In the genomic region with DNA sequence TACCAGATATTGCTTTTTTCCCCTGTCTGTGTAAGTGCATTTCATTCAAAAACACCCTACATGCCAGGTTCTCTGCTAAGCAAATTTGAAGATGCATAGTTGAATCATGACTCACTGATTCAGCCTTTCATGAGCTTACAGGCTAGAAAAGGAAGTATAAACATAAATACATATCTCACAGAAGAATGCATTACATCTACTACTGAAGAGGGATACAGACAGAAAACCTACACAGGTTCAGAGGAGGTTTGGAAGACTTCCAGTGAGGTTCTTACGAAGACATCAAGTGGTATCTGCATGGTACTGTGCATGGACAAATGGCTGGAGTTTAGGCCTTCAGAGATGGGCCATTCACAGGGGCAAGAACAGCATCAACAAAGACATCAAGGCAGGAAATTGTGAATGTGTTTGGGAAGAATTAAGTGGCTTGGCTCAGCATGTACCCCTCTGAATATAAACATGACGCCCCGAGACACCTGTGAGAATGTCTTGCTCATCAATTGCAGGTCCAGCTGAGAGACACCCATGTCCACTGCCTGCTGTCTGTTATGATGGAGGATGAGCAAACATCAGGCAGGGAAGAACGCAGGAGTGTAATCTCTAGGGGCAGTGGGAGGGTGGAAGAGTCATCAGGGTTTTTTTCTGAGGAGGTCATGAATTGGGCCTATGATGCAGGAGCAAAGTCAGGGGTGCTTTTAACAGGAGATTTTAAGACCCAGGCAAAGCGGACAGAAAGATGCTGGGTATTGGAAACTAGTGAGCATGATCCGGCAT, we compare ENCODE assay signal across 1 cellular context.
TF ChIP-seq lines count a peak whose summit lies in the region.

No MANE protein-coding gene starts in this region.

TF ChIP-seq in GM23338, 12 proteins besides CTCF, POLR2A, EP300 and RAD21 (continued from another document):
- TF ChIP-seq ZNF331 (CRISPR knock-in tag; IDR thresholded peaks at IDR 0.05; ENCODE audit: low read depth) (no peak), EZH2phosphoT487 (IDR thresholded peaks at IDR 0.05; ENCODE audit: unreplicated experiment) (no peak), CREB1 (CRISPR knock-in tag; IDR thresholded peaks at IDR 0.05; ENCODE audit: low read depth) (no peak)
- TF ChIP-seq, protein P1, sequence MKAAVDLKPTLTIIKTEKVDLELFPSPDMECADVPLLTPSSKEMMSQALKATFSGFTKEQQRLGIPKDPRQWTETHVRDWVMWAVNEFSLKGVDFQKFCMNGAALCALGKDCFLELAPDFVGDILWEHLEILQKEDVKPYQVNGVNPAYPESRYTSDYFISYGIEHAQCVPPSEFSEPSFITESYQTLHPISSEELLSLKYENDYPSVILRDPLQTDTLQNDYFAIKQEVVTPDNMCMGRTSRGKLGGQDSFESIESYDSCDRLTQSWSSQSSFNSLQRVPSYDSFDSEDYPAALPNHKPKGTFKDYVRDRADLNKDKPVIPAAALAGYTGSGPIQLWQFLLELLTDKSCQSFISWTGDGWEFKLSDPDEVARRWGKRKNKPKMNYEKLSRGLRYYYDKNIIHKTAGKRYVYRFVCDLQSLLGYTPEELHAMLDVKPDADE (IDR thresholded peaks at IDR 0.05): no peak
- TF ChIP-seq, protein P2, sequence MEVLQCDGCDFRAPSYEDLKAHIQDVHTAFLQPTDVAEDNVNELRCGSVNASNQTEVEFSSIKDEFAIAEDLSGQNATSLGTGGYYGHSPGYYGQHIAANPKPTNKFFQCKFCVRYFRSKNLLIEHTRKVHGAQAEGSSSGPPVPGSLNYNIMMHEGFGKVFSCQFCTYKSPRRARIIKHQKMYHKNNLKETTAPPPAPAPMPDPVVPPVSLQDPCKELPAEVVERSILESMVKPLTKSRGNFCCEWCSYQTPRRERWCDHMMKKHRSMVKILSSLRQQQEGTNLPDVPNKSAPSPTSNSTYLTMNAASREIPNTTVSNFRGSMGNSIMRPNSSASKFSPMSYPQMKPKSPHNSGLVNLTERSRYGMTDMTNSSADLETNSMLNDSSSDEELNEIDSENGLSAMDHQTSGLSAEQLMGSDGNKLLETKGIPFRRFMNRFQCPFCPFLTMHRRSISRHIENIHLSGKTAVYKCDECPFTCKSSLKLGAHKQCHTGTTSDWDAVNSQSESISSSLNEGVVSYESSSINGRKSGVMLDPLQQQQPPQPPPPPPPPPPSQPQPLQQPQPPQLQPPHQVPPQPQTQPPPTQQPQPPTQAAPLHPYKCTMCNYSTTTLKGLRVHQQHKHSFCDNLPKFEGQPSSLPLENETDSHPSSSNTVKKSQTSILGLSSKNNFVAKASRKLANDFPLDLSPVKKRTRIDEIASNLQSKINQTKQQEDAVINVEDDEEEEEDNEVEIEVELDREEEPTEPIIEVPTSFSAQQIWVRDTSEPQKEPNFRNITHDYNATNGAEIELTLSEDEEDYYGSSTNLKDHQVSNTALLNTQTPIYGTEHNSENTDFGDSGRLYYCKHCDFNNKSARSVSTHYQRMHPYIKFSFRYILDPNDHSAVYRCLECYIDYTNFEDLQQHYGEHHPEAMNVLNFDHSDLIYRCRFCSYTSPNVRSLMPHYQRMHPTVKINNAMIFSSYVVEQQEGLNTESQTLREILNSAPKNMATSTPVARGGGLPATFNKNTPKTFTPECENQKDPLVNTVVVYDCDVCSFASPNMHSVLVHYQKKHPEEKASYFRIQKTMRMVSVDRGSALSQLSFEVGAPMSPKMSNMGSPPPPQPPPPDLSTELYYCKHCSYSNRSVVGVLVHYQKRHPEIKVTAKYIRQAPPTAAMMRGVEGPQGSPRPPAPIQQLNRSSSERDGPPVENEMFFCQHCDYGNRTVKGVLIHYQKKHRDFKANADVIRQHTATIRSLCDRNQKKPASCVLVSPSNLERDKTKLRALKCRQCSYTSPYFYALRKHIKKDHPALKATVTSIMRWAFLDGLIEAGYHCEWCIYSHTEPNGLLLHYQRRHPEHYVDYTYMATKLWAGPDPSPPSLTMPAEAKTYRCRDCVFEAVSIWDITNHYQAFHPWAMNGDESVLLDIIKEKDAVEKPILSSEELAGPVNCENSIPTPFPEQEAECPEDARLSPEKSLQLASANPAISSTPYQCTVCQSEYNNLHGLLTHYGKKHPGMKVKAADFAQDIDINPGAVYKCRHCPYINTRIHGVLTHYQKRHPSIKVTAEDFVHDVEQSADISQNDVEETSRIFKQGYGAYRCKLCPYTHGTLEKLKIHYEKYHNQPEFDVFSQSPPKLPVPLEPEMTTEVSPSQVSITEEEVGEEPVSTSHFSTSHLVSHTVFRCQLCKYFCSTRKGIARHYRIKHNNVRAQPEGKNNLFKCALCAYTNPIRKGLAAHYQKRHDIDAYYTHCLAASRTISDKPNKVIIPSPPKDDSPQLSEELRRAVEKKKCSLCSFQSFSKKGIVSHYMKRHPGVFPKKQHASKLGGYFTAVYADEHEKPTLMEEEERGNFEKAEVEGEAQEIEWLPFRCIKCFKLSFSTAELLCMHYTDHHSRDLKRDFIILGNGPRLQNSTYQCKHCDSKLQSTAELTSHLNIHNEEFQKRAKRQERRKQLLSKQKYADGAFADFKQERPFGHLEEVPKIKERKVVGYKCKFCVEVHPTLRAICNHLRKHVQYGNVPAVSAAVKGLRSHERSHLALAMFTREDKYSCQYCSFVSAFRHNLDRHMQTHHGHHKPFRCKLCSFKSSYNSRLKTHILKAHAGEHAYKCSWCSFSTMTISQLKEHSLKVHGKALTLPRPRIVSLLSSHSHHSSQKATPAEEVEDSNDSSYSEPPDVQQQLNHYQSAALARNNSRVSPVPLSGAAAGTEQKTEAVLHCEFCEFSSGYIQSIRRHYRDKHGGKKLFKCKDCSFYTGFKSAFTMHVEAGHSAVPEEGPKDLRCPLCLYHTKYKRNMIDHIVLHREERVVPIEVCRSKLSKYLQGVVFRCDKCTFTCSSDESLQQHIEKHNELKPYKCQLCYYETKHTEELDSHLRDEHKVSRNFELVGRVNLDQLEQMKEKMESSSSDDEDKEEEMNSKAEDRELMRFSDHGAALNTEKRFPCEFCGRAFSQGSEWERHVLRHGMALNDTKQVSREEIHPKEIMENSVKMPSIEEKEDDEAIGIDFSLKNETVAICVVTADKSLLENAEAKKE (CRISPR knock-in tag; IDR thresholded peaks at IDR 0.05): no peak
TF ChIP-seq in GM23338: peak in this region for 0.
